In the genomic region with DNA sequence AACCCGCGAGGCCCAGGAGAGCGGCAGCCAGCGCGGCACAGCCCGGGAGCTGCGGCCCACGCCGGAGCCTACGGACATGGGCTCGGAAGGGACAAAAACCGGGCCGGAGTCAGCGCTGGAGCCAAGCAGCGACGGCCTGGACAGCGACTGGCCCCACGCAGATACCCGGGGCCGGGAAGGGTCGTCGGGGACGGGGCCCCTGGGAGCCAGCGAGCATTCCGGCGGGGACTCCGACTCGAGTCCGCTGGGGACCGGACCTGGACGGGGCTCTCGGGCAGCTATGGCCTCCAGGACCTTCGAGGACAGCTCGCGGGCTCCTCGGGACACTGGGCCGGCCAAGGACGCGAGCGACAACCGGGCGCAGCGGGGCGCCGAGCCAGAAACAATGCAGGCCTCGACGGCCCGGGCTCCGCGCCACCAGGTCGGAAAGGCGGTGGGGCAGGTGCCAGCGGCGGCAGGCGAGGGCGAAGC, we compare ENCODE assay signal across 8 cellular contexts. TPM values are rescaled to one million over a fixed set of nuclear protein-coding genes. Genes with fewer than 3 reads are reported as not detected.
DNase-seq lines count a peak whose midpoint lies in the region; ATAC-seq and TF ChIP-seq lines count a peak whose summit lies in the region.

No MANE protein-coding gene starts in this region.

- H3K27ac ChIP-seq in CD8-positive, alpha-beta memory T cell (ENCODE audit: low read depth, low read length) = peak overlapping the region; percentile 31
- H3K27ac ChIP-seq in HCT116 (ENCODE audit: low read depth, low read length) (peak overlapping the region; percentile 60; the same call in 1 of the 2 replicates), heart left ventricle (peak overlapping the region; percentile 85 to 98 (median 95))

- no peaks in the 10 kb centered on the region for H3K36me3 ChIP-seq in CD8-positive, alpha-beta memory T cell (ENCODE audit: insufficient read depth, low read length)
- no peaks in the 10 kb centered on the region for H3K36me3 ChIP-seq in HCT116 (ENCODE audit: control insufficient read depth in 1 of 2, insufficient read depth in 2 of 2, low read length in 2 of 2)
- peaks cover 0 to 4% (median 0%) of the 10 kb centered on the region in 9 donors for H3K36me3 ChIP-seq in heart left ventricle

- TF ChIP-seq POLR2A in HCT116 (IDR thresholded peaks at IDR 0.05; ENCODE audit: borderline replicate concordance, extremely low read depth, insufficient read depth, insufficient read length) (no peak), heart left ventricle (IDR thresholded peaks at IDR 0.05) (no peak)

- POLR2A ChIA-PET in CD8-positive, alpha-beta memory T cell (lab: Charles Lee) = interaction anchor here (0.8 to 1.8 kb wide), 4 partner anchors 54 to 132 kb away, joined by 4 to 12 read pairs (median 6); a partner anchor contains a TSS
- POLR2A ChIA-PET in HCT116 (lab: Charles Lee) = no interaction called here

- TF ChIP-seq CTCF in HCT116 (IDR thresholded peaks at IDR 0.05 in 2 of 3, conservative IDR thresholded peaks at IDR 0.05 in 1 of 3; ENCODE audit: borderline replicate concordance in 1 of 3, insufficient read depth in 1 of 3, low read depth in 2 of 3, low read length in 2 of 3) (no peak), WI38 (IDR thresholded peaks at IDR 0.05; ENCODE audit: low read depth, low read length) (no peak), heart left ventricle (IDR thresholded peaks at IDR 0.05) (no peak)

- H3K4me2 ChIP-seq in HCT116 (ENCODE audit: low read length) = peak overlapping the region; percentile 71

- WGBS in heart left ventricle, 4 donors = 2 to 4% (median 3%) methylated on average over 20 to 56 of the region's 56 CpGs

- intact Hi-C loops in HCT116 (cut with micrococcal nuclease) (no loop called here), heart left ventricle (cut with DNase I) (loop anchor here in 9 of 10 donors (1.0 to 10.0 kb wide), 10 partner anchors 61 to 316 kb away; a partner anchor contains a TSS)

- H3K4me3 Mint-ChIP-seq in CD8-positive, alpha-beta memory T cell = peak overlapping the region in 6 of 7 donors; percentile 29 to 83 (median 70)

- H3K4me1 Mint-ChIP-seq in CD8-positive, alpha-beta memory T cell = peaks cover 3 to 22% (median 12%) of the 10 kb centered on the region in 3 donors

- H3K9me3 ChIP-seq in CD8-positive, alpha-beta memory T cell (ENCODE audit: low read length) = no peaks in the 10 kb centered on the region
- no peaks in the 10 kb centered on the region for H3K9me3 ChIP-seq in HCT116 (ENCODE audit: control insufficient read depth in 1 of 2, insufficient read depth in 1 of 2, low read depth in 1 of 2, low read length in 2 of 2)
- H3K9me3 ChIP-seq in heart left ventricle = no peaks in the 10 kb centered on the region

- H3K4me1 ChIP-seq in CD8-positive, alpha-beta memory T cell (ENCODE audit: insufficient read depth, low read length) = peaks cover 8% of the 10 kb centered on the region
- peaks cover 5 to 24% of the 10 kb centered on the region in 2 experiments; a peak in 3 of 4 replicates for H3K4me1 ChIP-seq in HCT116 (ENCODE audit: control insufficient read depth in 1 of 2, insufficient read depth in 2 of 2, low read length in 2 of 2)
- H3K4me1 ChIP-seq in heart left ventricle = peaks cover 0 to 29% (median 14%) of the 10 kb centered on the region in 12 donors

- CTCF ChIA-PET in CD8-positive, alpha-beta memory T cell (lab: Charles Lee) = interaction anchor here (0.7 to 2.0 kb wide), 13 partner anchors 9 to 160 kb away, joined by 3 to 9 read pairs (median 3); a partner anchor contains a TSS
- CTCF ChIA-PET in HCT116 (lab: Charles Lee) = interaction anchor here (0.7 to 1.4 kb wide), 2 partner anchors 12 to 44 kb away, joined by 3 to 9 read pairs; no protein-coding TSS in a partner anchor

- peak overlapping the region; percentile 35; the same call in 1 of the 2 replicates for H3K9ac ChIP-seq in HCT116 (ENCODE audit: low read length)

- no peaks in the 10 kb centered on the region for H3K36me3 Mint-ChIP-seq in CD8-positive, alpha-beta memory T cell

- ATAC-seq in HCT116 = peak; percentile 28
- ATAC-seq in heart left ventricle = peak in 2 of 4 donors; percentile 11 to 27

- no peaks in the 10 kb centered on the region for H4K20me1 ChIP-seq in HCT116 (ENCODE audit: insufficient read depth)

- H3K27ac Mint-ChIP-seq in CD8-positive, alpha-beta memory T cell = peak overlapping the region in 2 of 8 donors; percentile 60 to 78

- peak overlapping the region; percentile 47 for H3K4me3 ChIP-seq in CD8-positive, alpha-beta memory T cell (ENCODE audit: low read length)
- H3K4me3 ChIP-seq in HCT116 (replicated peaks in 1 of 2; ENCODE audit: low read depth in 1 of 2, low read length in 2 of 2) = no peak overlapping the region; a peak in 1 of 4 replicates
- H3K4me3 ChIP-seq in WI38 (ENCODE audit: low read depth, low read length) = 0 out of 2 replicates have a peak overlapping the region, but pooled peaks have one; percentile 14
- H3K4me3 ChIP-seq in heart left ventricle = peak overlapping the region; percentile 34 to 92 (median 75)

- H2AFZ ChIP-seq in HCT116 (ENCODE audit: low read depth, low read length, poor library complexity, severe bottlenecking) = no peak overlapping the region

- no peak for TF ChIP-seq RAD21 in HCT116 (IDR thresholded peaks at IDR 0.05; ENCODE audit: low read depth)

- BruUV-seq in HCT116 (replicated peaks; lab: Mats Ljungman, UMichigan) = no TSS peak

- H3K27me3 Mint-ChIP-seq in CD8-positive, alpha-beta memory T cell = no peaks in the 10 kb centered on the region

- H3K9me2 ChIP-seq in HCT116 (ENCODE audit: insufficient read depth) = no peaks in the 10 kb centered on the region

- H3K27me3 ChIP-seq in CD8-positive, alpha-beta memory T cell (ENCODE audit: insufficient read depth, low read length, poor library complexity, severe bottlenecking) = no peaks in the 10 kb centered on the region
- H3K27me3 ChIP-seq in HCT116 (ENCODE audit: insufficient read depth, low read length) = no peaks in the 10 kb centered on the region
- no peaks in the 10 kb centered on the region for H3K27me3 ChIP-seq in heart left ventricle

- H3K9me3 Mint-ChIP-seq in CD8-positive, alpha-beta memory T cell = no peaks in the 10 kb centered on the region

- RAD21 ChIA-PET in HCT116 (lab: Charles Lee; ENCODE audit: low non-redundant PET in 1 of 2, low total read pairs in 2 of 2, uncharacterized antibody in 2 of 2, unreplicated experiment in 2 of 2) = no interaction called here

- no peaks in the 10 kb centered on the region for H3K79me2 ChIP-seq in HCT116 (ENCODE audit: insufficient read depth, low read length)

- DNase-seq in CD8-positive, alpha-beta memory T cell = peak in 1 of 5 donors; percentile 58
- no peak for DNase-seq in HCT116 (ENCODE audit: low read depth, low spot score)
- DNase-seq in heart left ventricle = peak in 4 of 5 donors; percentile 56 to 82 (median 62)
- DNase-seq in putamen (ENCODE audit: low spot score) = peak; percentile 11
- no peak for DNase-seq in OCI-M2 (lab: John Stamatoyannopoulos, UW; ENCODE audit: unreplicated experiment)
- DNase-seq in DMS79 (lab: John Stamatoyannopoulos, UW) = no peak
- no peak for DNase-seq in DMS 273 (lab: John Stamatoyannopoulos, UW; ENCODE audit: unreplicated experiment)

TF ChIP-seq in HCT116, 20 proteins besides CTCF, POLR2A, EP300 and RAD21:
- TF ChIP-seq, protein P1, sequence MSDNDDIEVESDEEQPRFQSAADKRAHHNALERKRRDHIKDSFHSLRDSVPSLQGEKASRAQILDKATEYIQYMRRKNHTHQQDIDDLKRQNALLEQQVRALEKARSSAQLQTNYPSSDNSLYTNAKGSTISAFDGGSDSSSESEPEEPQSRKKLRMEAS (IDR thresholded peaks at IDR 0.05) = no peak
- TF ChIP-seq FOSL1 (IDR thresholded peaks at IDR 0.05; ENCODE audit: low read depth) (no peak), ZFX (IDR thresholded peaks at IDR 0.05) (no peak), SRF (IDR thresholded peaks at IDR 0.05; ENCODE audit: low read depth) (no peak), EGR1 (IDR thresholded peaks at IDR 0.05; ENCODE audit: low read depth) (no peak), POLR2AphosphoS5 (IDR thresholded peaks at IDR 0.05; ENCODE audit: low read depth, low read length) (no peak)

RNA-seq across cellular contexts. Expression of a gene that starts 1.0 kb away (rescaled TPM):
- total RNA-seq in CD8-positive, alpha-beta memory T cell = 10 to 100 TPM; 26.1 to 33.3 TPM
- polyA plus RNA-seq in CD8-positive, alpha-beta memory T cell = 1.6 TPM
- total RNA-seq in HCT116 (2021; ENCODE audit: unreplicated experiment) (30.3 TPM), heart left ventricle (10 to 100 TPM; 14.0 to 76.4 (median 42.9) TPM)
- polyA plus RNA-seq in HCT116 (2012) = 24.7 and 39.5 TPM in 2 replicates
- polyA plus RNA-seq in heart left ventricle = 10 to 100 TPM; 23.5 to 72.0 TPM

RNA-seq across cellular contexts. Expression of a gene that starts 44.7 kb away (rescaled TPM):
- under 1 TPM in 1 of 2 experiments, not detected in 1; 0.20 TPM for total RNA-seq in CD8-positive, alpha-beta memory T cell
- 0.13 TPM for polyA plus RNA-seq in CD8-positive, alpha-beta memory T cell
- total RNA-seq in HCT116 (2021; ENCODE audit: unreplicated experiment) (0.12 TPM), heart left ventricle (10 to 100 TPM in 2 of 9 donors, 1 to 10 TPM in 7; 1.8 to 18.2 (median 6.8) TPM)
- 0.79 and 1.0 TPM in 2 replicates for polyA plus RNA-seq in HCT116 (2012)
- polyA plus RNA-seq in heart left ventricle = 10 to 100 TPM in 1 of 2 donors, 1 to 10 TPM in 1; 3.7 to 17.7 TPM

Comparison
In these comparisons a context has a peak if more than half of its experiments do, and no peak if none do; other contexts are left out.
1. DNase-seq: peak in heart left ventricle (4 of 5) and putamen (single experiment); none in HCT116 (single experiment), OCI-M2 (single experiment), DMS79 (single experiment) and DMS 273 (single experiment).
2. H3K27ac ChIP-seq: peak in every context shown above with its lines; median percentile 95 in heart left ventricle; 60 in HCT116; 31 in CD8-positive, alpha-beta memory T cell.
3. H3K4me3 ChIP-seq: peak in CD8-positive, alpha-beta memory T cell (single experiment), WI38 (single experiment) and heart left ventricle (12 of 12); none in HCT116 (0 of 2).